1 cellular context compared by ENCODE assay signal in genomic region chr7:129224251-129225205, GRCh38.
A peak's percentile ranks its signal among the peaks of the same experiment; 100 is the strongest.
TF ChIP-seq lines count a peak whose summit lies in the region.

Gene AHCYL2, plus strand, starts transcription at chr7:129225030.

TF ChIP-seq in H1, 55 proteins besides CTCF, POLR2A, EP300 and RAD21:
- TF ChIP-seq GABPA (IDR thresholded peaks at IDR 0.05; ENCODE audit: borderline replicate concordance, insufficient read depth, low read length) (no peak), HDAC2 (IDR thresholded peaks at IDR 0.05; ENCODE audit: borderline replicate concordance in 1 of 2, low read depth in 2 of 2, low read length in 2 of 2) (peak in 1 of 2 experiments; percentile 99; a peak in 2 of 4 replicates), KDM1A (IDR thresholded peaks at IDR 0.05; ENCODE audit: borderline replicate concordance, low read length) (no peak), TAF1 (IDR thresholded peaks at IDR 0.05; ENCODE audit: low read depth, low read length) (peak; percentile 60; the same call in 1 of the 2 replicates), GTF2F1 (IDR thresholded peaks at IDR 0.05; ENCODE audit: borderline replicate concordance, low read depth, low read length) (no peak), BRCA1 (IDR thresholded peaks at IDR 0.05; ENCODE audit: low read depth, low read length) (no peak), SUZ12 (IDR thresholded peaks at IDR 0.05; ENCODE audit: low read length) (no peak), RFX5 (IDR thresholded peaks at IDR 0.05; ENCODE audit: borderline replicate concordance, low read depth, low read length) (no peak), SIN3A (conservative IDR thresholded peaks at IDR 0.05 in 1 of 2, IDR thresholded peaks at IDR 0.05 in 1 of 2; ENCODE audit: low read depth in 1 of 2, low read length in 2 of 2) (peak in 1 of 2 experiments; percentile 26; a peak in 1 of 4 replicates), USF2 (IDR thresholded peaks at IDR 0.05; ENCODE audit: low read length) (peak; percentile 85), BACH1 (IDR thresholded peaks at IDR 0.05; ENCODE audit: low read length) (peak; percentile 93), SAP30 (IDR thresholded peaks at IDR 0.05; ENCODE audit: insufficient read depth, insufficient replicate concordance, low read length) (peak; percentile 54), JUN (IDR thresholded peaks at IDR 0.05; ENCODE audit: low read depth, low read length) (no peak), HDAC6 (IDR thresholded peaks at IDR 0.05; ENCODE audit: low read depth, low read length) (no peak), ASH2L (IDR thresholded peaks at IDR 0.05; ENCODE audit: low read length) (no peak), TEAD4 (IDR thresholded peaks at IDR 0.05; ENCODE audit: low read depth, low read length) (0 out of 2 replicates have a peak, but pooled peaks have one; percentile 21), POU5F1 (IDR thresholded peaks at IDR 0.05; ENCODE audit: low read depth, low read length) (no peak), NRF1 (IDR thresholded peaks at IDR 0.05; ENCODE audit: low read depth, low read length) (no peak), CHD2 (IDR thresholded peaks at IDR 0.05; ENCODE audit: low read length) (peak; percentile 50; the same call in 1 of the 2 replicates), YY1 (IDR thresholded peaks at IDR 0.05; ENCODE audit: low read depth, low read length) (peak; percentile 41), SIX5 (IDR thresholded peaks at IDR 0.05; ENCODE audit: low read depth, low read length) (peak; percentile 91), JUND (IDR thresholded peaks at IDR 0.05; ENCODE audit: low read length) (no peak), CEBPB (IDR thresholded peaks at IDR 0.05; ENCODE audit: low read depth, low read length) (no peak), ATF3 (IDR thresholded peaks at IDR 0.05; ENCODE audit: insufficient read depth, low read depth, low read length) (peak; percentile 43), CTBP2 (IDR thresholded peaks at IDR 0.05; ENCODE audit: borderline replicate concordance, insufficient read depth, insufficient read length, low read length) (no peak), RNF2 (IDR thresholded peaks at IDR 0.05; ENCODE audit: borderline replicate concordance, low read depth, low read length, missing control alignments, poor library complexity, severe bottlenecking) (no peak), CBX8 (IDR thresholded peaks at IDR 0.05; ENCODE audit: borderline replicate concordance, low read depth, low read length) (no peak), FOSL1 (IDR thresholded peaks at IDR 0.05; ENCODE audit: insufficient read depth, low read depth, low read length) (no peak), RXRA (IDR thresholded peaks at IDR 0.05; ENCODE audit: insufficient read depth, low read depth, low read length) (no peak), TAF7 (optimal IDR thresholded peaks at IDR 0.05; ENCODE audit: borderline replicate concordance, low read depth, low read length) (no peak), KDM5A (IDR thresholded peaks at IDR 0.05; ENCODE audit: low read length) (no peak), TBP (IDR thresholded peaks at IDR 0.05; ENCODE audit: low read depth, low read length) (peak; percentile 60), CREB1 (IDR thresholded peaks at IDR 0.05) (peak; percentile 47; the same call in 1 of the 2 replicates), SP4 (IDR thresholded peaks at IDR 0.05; ENCODE audit: low read length) (peak; percentile 87; the same call in 1 of the 2 replicates), MAFK (IDR thresholded peaks at IDR 0.05; ENCODE audit: low read depth, low read length) (no peak), E2F6 (IDR thresholded peaks at IDR 0.05) (no peak; the same call in 1 of the 2 replicates), EZH2 (IDR thresholded peaks at IDR 0.05; ENCODE audit: low read depth, low read length, severe bottlenecking) (no peak), NANOG (IDR thresholded peaks at IDR 0.05; ENCODE audit: insufficient read depth, low read depth, low read length, poor library complexity, severe bottlenecking) (no peak), SIRT6 (IDR thresholded peaks at IDR 0.05; ENCODE audit: low read length) (no peak), RBBP5 (IDR thresholded peaks at IDR 0.05; ENCODE audit: borderline replicate concordance, low read depth, low read length) (peak; percentile 94), CBX5 (IDR thresholded peaks at IDR 0.05; ENCODE audit: low read depth, low read length) (no peak), CHD1 (IDR thresholded peaks at IDR 0.05; ENCODE audit: low read depth, low read length) (no peak), BCL11A (IDR thresholded peaks at IDR 0.05; ENCODE audit: low read depth in 2 of 2, low read length in 2 of 2) (no peak), TCF12 (IDR thresholded peaks at IDR 0.05; ENCODE audit: low read depth, low read length) (no peak), EGR1 (IDR thresholded peaks at IDR 0.05; ENCODE audit: borderline replicate concordance, low read depth, low read length) (no peak), KDM4A (IDR thresholded peaks at IDR 0.05; ENCODE audit: low read depth, low read length, severe bottlenecking) (no peak), SRF (IDR thresholded peaks at IDR 0.05; ENCODE audit: low read depth, low read length) (no peak), SP2 (IDR thresholded peaks at IDR 0.05; ENCODE audit: low read length) (no peak), SP1 (IDR thresholded peaks at IDR 0.05; ENCODE audit: low read depth, low read length) (peak; percentile 78; the same call in 1 of the 2 replicates), PHF8 (conservative IDR thresholded peaks at IDR 0.05; ENCODE audit: low read depth, low read length) (peak; percentile 71), ZNF274 (IDR thresholded peaks at IDR 0.05; ENCODE audit: borderline replicate concordance, extremely low read depth, low read length) (no peak), POLR2AphosphoS5 (IDR thresholded peaks at IDR 0.05; ENCODE audit: low read depth, low read length) (peak; percentile 68)
- TF ChIP-seq, protein P1, sequence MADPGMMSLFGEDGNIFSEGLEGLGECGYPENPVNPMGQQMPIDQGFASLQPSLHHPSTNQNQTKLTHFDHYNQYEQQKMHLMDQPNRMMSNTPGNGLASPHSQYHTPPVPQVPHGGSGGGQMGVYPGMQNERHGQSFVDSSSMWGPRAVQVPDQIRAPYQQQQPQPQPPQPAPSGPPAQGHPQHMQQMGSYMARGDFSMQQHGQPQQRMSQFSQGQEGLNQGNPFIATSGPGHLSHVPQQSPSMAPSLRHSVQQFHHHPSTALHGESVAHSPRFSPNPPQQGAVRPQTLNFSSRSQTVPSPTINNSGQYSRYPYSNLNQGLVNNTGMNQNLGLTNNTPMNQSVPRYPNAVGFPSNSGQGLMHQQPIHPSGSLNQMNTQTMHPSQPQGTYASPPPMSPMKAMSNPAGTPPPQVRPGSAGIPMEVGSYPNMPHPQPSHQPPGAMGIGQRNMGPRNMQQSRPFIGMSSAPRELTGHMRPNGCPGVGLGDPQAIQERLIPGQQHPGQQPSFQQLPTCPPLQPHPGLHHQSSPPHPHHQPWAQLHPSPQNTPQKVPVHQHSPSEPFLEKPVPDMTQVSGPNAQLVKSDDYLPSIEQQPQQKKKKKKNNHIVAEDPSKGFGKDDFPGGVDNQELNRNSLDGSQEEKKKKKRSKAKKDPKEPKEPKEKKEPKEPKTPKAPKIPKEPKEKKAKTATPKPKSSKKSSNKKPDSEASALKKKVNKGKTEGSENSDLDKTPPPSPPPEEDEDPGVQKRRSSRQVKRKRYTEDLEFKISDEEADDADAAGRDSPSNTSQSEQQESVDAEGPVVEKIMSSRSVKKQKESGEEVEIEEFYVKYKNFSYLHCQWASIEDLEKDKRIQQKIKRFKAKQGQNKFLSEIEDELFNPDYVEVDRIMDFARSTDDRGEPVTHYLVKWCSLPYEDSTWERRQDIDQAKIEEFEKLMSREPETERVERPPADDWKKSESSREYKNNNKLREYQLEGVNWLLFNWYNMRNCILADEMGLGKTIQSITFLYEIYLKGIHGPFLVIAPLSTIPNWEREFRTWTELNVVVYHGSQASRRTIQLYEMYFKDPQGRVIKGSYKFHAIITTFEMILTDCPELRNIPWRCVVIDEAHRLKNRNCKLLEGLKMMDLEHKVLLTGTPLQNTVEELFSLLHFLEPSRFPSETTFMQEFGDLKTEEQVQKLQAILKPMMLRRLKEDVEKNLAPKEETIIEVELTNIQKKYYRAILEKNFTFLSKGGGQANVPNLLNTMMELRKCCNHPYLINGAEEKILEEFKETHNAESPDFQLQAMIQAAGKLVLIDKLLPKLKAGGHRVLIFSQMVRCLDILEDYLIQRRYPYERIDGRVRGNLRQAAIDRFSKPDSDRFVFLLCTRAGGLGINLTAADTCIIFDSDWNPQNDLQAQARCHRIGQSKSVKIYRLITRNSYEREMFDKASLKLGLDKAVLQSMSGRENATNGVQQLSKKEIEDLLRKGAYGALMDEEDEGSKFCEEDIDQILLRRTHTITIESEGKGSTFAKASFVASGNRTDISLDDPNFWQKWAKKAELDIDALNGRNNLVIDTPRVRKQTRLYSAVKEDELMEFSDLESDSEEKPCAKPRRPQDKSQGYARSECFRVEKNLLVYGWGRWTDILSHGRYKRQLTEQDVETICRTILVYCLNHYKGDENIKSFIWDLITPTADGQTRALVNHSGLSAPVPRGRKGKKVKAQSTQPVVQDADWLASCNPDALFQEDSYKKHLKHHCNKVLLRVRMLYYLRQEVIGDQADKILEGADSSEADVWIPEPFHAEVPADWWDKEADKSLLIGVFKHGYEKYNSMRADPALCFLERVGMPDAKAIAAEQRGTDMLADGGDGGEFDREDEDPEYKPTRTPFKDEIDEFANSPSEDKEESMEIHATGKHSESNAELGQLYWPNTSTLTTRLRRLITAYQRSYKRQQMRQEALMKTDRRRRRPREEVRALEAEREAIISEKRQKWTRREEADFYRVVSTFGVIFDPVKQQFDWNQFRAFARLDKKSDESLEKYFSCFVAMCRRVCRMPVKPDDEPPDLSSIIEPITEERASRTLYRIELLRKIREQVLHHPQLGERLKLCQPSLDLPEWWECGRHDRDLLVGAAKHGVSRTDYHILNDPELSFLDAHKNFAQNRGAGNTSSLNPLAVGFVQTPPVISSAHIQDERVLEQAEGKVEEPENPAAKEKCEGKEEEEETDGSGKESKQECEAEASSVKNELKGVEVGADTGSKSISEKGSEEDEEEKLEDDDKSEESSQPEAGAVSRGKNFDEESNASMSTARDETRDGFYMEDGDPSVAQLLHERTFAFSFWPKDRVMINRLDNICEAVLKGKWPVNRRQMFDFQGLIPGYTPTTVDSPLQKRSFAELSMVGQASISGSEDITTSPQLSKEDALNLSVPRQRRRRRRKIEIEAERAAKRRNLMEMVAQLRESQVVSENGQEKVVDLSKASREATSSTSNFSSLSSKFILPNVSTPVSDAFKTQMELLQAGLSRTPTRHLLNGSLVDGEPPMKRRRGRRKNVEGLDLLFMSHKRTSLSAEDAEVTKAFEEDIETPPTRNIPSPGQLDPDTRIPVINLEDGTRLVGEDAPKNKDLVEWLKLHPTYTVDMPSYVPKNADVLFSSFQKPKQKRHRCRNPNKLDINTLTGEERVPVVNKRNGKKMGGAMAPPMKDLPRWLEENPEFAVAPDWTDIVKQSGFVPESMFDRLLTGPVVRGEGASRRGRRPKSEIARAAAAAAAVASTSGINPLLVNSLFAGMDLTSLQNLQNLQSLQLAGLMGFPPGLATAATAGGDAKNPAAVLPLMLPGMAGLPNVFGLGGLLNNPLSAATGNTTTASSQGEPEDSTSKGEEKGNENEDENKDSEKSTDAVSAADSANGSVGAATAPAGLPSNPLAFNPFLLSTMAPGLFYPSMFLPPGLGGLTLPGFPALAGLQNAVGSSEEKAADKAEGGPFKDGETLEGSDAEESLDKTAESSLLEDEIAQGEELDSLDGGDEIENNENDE (IDR thresholded peaks at IDR 0.05; ENCODE audit: insufficient replicate concordance, low read length): no peak
- TF ChIP-seq, protein P2, sequence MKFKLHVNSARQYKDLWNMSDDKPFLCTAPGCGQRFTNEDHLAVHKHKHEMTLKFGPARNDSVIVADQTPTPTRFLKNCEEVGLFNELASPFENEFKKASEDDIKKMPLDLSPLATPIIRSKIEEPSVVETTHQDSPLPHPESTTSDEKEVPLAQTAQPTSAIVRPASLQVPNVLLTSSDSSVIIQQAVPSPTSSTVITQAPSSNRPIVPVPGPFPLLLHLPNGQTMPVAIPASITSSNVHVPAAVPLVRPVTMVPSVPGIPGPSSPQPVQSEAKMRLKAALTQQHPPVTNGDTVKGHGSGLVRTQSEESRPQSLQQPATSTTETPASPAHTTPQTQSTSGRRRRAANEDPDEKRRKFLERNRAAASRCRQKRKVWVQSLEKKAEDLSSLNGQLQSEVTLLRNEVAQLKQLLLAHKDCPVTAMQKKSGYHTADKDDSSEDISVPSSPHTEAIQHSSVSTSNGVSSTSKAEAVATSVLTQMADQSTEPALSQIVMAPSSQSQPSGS (IDR thresholded peaks at IDR 0.05; ENCODE audit: low read length): no peak
- TF ChIP-seq, protein P3, sequence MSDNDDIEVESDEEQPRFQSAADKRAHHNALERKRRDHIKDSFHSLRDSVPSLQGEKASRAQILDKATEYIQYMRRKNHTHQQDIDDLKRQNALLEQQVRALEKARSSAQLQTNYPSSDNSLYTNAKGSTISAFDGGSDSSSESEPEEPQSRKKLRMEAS (IDR thresholded peaks at IDR 0.05): peak; percentile 79
